In genomic region chr14:77902806-77903205, GRCh38 we compare ENCODE assay signal across 19 cellular contexts.
"Had no signal": no experiment of that assay in that cellular context is flagged by ENCODE, and none has a peak within 500 bp of the region (broad histone marks: within the 10 kb centered on the region; RNA-seq: fewer than 3 reads in every experiment).

No MANE protein-coding gene starts in this region.

- ATAC-seq: left lung; lower lobe of right lung; naive thymus-derived CD8-positive, alpha-beta T cell; right cardiac atrium; stimulated activated naive B cell treated with anti-CD40 and anti-IgM and Interleukin-4, amounts not matched to agents 10 μg/mL and 1 μg/mL and 100 μg/mL, for 72 hours; upper lobe of right lung had no signal

- DNase-seq: activated CD4-positive, alpha-beta T cell treated with anti-CD3 and anti-CD28 coated beads for 4 hours; activated CD4-positive, alpha-beta T cell treated with anti-CD3 and anti-CD28 coated beads, Interleukin-2, amount 50 U/mL, for 4 hours; activated effector memory CD4-positive, alpha-beta T cell treated with Interleukin-2 at 50 U/mL for 16 hours; activated naive CD4-positive, alpha-beta T cell treated with Interleukin-2 at 50 U/mL for 16 hours; activated T-cell treated with anti-CD3 and anti-CD28 coated beads for 4 hours; anterior cingulate cortex; colonic mucosa; effector memory CD4-positive, alpha-beta T cell; left lung; lower lobe of right lung; mesenchymal stem cell; naive thymus-derived CD8-positive, alpha-beta T cell; nucleus accumbens; right cardiac atrium; stimulated activated CD4-positive, alpha-beta T cell treated with anti-CD3 and anti-CD28 coated beads, Interleukin-15, amount 100 ng/mL, for 24 hours; stimulated activated CD4-positive, alpha-beta T cell treated with anti-CD3 and anti-CD28 coated beads, Interleukin-2, amount 100 ng/mL, for 24 hours; stimulated activated naive B cell treated with anti-CD40 and anti-IgM and Interleukin-4, amounts not matched to agents 10 μg/mL and 1 μg/mL and 100 μg/mL, for 72 hours; tibial artery; upper lobe of right lung had no signal
